Comparison of ENCODE assay signal across 1 cellular context in the genomic region with DNA sequence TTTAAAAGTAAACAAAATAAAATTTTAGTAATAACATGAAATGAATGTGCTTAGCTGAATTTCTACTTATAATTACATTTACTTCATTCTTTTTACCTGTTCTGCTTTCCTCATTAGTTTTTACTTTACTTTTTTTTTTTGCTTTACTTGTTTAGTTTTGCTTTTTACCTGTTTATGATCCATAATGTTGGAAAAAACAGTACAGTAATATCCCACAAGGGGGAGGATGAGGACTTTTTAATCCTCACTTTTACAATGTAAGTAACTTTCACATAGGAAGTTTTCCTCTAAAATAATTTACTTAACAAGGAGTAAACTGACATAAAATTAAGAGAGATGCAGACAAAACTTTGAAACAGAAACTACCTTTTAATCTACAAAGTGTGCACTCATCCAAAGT.
TF ChIP-seq lines count a peak whose summit lies in the region.

No MANE protein-coding gene starts in this region.

TF ChIP-seq in HepG2, 621 proteins besides CTCF, POLR2A, EP300 and RAD21 (continued from another document):
- TF ChIP-seq, protein P1, sequence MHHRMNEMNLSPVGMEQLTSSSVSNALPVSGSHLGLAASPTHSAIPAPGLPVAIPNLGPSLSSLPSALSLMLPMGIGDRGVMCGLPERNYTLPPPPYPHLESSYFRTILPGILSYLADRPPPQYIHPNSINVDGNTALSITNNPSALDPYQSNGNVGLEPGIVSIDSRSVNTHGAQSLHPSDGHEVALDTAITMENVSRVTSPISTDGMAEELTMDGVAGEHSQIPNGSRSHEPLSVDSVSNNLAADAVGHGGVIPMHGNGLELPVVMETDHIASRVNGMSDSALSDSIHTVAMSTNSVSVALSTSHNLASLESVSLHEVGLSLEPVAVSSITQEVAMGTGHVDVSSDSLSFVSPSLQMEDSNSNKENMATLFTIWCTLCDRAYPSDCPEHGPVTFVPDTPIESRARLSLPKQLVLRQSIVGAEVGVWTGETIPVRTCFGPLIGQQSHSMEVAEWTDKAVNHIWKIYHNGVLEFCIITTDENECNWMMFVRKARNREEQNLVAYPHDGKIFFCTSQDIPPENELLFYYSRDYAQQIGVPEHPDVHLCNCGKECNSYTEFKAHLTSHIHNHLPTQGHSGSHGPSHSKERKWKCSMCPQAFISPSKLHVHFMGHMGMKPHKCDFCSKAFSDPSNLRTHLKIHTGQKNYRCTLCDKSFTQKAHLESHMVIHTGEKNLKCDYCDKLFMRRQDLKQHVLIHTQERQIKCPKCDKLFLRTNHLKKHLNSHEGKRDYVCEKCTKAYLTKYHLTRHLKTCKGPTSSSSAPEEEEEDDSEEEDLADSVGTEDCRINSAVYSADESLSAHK (CRISPR knock-in tag; IDR thresholded peaks at IDR 0.05; ENCODE audit: borderline replicate concordance) = no peak
- TF ChIP-seq STAG1 (CRISPR knock-in tag; IDR thresholded peaks at IDR 0.05) = no peak
